1 cellular context compared by ENCODE assay signal in genomic region chrX:109624022-109624421, GRCh38.
TF ChIP-seq lines count a peak whose summit lies in the region.

No MANE protein-coding gene starts in this region.

TF ChIP-seq in H1, 55 proteins besides CTCF, POLR2A, EP300 and RAD21:
- no peak for TF ChIP-seq SP1 (IDR thresholded peaks at IDR 0.05; ENCODE audit: low read depth, low read length)
- no peak for TF ChIP-seq POU5F1 (IDR thresholded peaks at IDR 0.05; ENCODE audit: low read depth, low read length)
- TF ChIP-seq E2F6 (IDR thresholded peaks at IDR 0.05), result no peak
- no peak for TF ChIP-seq RNF2 (IDR thresholded peaks at IDR 0.05; ENCODE audit: borderline replicate concordance, low read depth, low read length, missing control alignments, poor library complexity, severe bottlenecking)
- TF ChIP-seq CHD7 (IDR thresholded peaks at IDR 0.05; ENCODE audit: insufficient replicate concordance, low read length), result no peak
- no peak for TF ChIP-seq RXRA (IDR thresholded peaks at IDR 0.05; ENCODE audit: insufficient read depth, low read depth, low read length)
- TF ChIP-seq BRCA1 (IDR thresholded peaks at IDR 0.05; ENCODE audit: low read depth, low read length), result no peak
- no peak for TF ChIP-seq USF2 (IDR thresholded peaks at IDR 0.05; ENCODE audit: low read length)
- no peak for TF ChIP-seq CBX5 (IDR thresholded peaks at IDR 0.05; ENCODE audit: low read depth, low read length)
- no peak for TF ChIP-seq SAP30 (IDR thresholded peaks at IDR 0.05; ENCODE audit: insufficient read depth, insufficient replicate concordance, low read length)
- TF ChIP-seq FOSL1 (IDR thresholded peaks at IDR 0.05; ENCODE audit: insufficient read depth, low read depth, low read length), result no peak
- no peak for TF ChIP-seq HDAC2 (IDR thresholded peaks at IDR 0.05; ENCODE audit: borderline replicate concordance in 1 of 2, low read depth in 2 of 2, low read length in 2 of 2)
